Comparison of ENCODE assay signal across 10 cellular contexts in the genomic region with DNA sequence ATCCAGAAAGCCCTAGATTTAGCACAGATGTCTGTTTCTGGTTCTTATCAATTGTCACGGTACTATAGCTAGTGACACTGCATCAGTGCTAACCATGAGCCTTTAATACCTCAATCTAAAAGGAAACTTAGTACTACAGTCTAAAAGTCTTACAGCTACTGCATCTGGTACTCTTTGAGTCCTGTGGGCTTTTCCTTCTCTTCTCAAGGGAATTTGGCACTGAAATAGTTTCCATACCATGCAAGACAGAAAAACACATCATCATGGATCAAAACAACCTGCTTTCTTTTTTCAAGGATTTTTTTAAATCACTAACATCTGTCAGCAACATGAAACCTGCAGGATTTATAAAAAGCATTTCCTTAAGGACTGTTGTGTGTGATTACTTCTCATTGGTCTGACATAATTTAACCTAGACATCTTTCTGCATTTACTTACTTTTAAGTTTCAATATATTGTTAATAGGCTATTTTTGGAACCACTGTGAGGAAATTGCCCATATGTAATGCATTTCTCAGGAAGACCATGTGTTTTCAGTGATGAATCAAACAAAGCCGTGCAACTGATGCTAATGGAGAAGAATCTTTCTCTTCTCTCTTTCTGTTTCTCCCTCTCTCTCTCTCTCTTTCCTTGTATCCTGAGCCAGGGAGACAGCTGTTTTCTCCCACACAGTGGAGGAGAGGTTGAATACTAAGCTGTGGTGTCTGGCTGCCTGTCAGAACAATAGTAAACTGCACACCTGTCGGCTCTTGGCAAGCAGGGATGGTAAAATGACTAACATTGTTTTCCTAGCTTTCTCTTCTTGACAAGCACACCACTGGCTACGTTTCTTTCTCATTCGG.
DNase-seq lines count a peak whose midpoint lies in the region; ATAC-seq, FAIRE-seq and TF ChIP-seq lines count a peak whose summit lies in the region.
"Had no signal": no experiment of that assay in that cellular context is flagged by ENCODE, and none has a peak within 500 bp of the region (broad histone marks: within the 10 kb centered on the region; RNA-seq: fewer than 3 reads in every experiment).

No MANE protein-coding gene starts in this region.

- TF ChIP-seq EP300 in H1 (IDR thresholded peaks at IDR 0.05; ENCODE audit: borderline replicate concordance in 1 of 2, low read depth in 2 of 2, low read length in 2 of 2): no peak

- no peaks in the 10 kb centered on the region for H3K27me3 ChIP-seq in H1 (replicated peaks in 1 of 4; ENCODE audit: control insufficient read depth in 3 of 4, extremely low read depth in 1 of 4, insufficient read depth in 3 of 4, low read length in 3 of 4)
- H3K27me3 ChIP-seq in pancreas: no peaks in the 10 kb centered on the region

- POLR2A ChIA-PET in H1 (lab: Charles Lee; ENCODE audit: partially characterized antibody): no interaction called here

- no peak overlapping the region for H3K23ac ChIP-seq in H1 (ENCODE audit: insufficient read length)

- H3K9me3 ChIP-seq in H1 (ENCODE audit: insufficient read depth in 2 of 2, low read depth in 1 of 2, low read length in 1 of 2) (peaks cover 0 to 9% of the 10 kb centered on the region in 2 experiments; a peak in 2 of 4 replicates), pancreas (no peaks in the 10 kb centered on the region)

- peaks cover 0 to 2% (median 0%) of the 10 kb centered on the region in 4 experiments; a peak in 1 of 7 replicates for H3K4me1 ChIP-seq in H1 (replicated peaks in 1 of 4; ENCODE audit: control insufficient read depth in 3 of 4, insufficient read depth in 4 of 4, low read length in 3 of 4)
- H3K4me1 ChIP-seq in pancreas: peaks cover 4 to 14% (median 14%) of the 10 kb centered on the region in 3 donors

- no peak overlapping the region for H3K27ac ChIP-seq in H1 (ENCODE audit: low read depth, low read length)
- H3K27ac ChIP-seq in pancreas: peak overlapping the region in 1 of 4 donors; percentile 44

- H3K36me3 ChIP-seq in H1 (ENCODE audit: control insufficient read depth in 2 of 4, insufficient read depth in 4 of 4, low read length in 3 of 4): no peaks in the 10 kb centered on the region
- H3K36me3 ChIP-seq in pancreas: no peaks in the 10 kb centered on the region

- no peak overlapping the region for H4K8ac ChIP-seq in H1 (ENCODE audit: extremely low read depth, insufficient read depth, low read length)

- H3K9me3 Mint-ChIP-seq in stimulated activated naive CD8-positive, alpha-beta T cell treated with anti-CD3 and anti-CD28 coated beads, Interleukin-15, amount 100 ng/mL, for 72 hours: peaks cover 0 to 6% of the 10 kb centered on the region in 2 donors

- H2BK20ac ChIP-seq in H1 (ENCODE audit: low read length): no peak overlapping the region

- H3K4ac ChIP-seq in H1 (replicated peaks; ENCODE audit: insufficient read length, low read depth, low read length): no peak overlapping the region

- no peak for TF ChIP-seq POLR2A in H1 (IDR thresholded peaks at IDR 0.05; ENCODE audit: control extremely low read depth in 1 of 2, low read depth in 2 of 2, low read length in 2 of 2)

- peak; percentile 96 to 98 (median 97) for ATAC-seq in pancreas
- no peak for ATAC-seq in stimulated activated naive CD8-positive, alpha-beta T cell treated with anti-CD3 and anti-CD28 coated beads, Interleukin-15, amount 100 ng/mL, for 72 hours
- no peak for ATAC-seq in HG03354 (IDR thresholded peaks at IDR 0.05; ENCODE audit: poor library complexity, severe bottlenecking, unreplicated experiment)

- intact Hi-C loops in pancreas (cut with DNase I): no loop called here

- H3K14ac ChIP-seq in H1 (ENCODE audit: insufficient read length): no peak overlapping the region

- H2BK12ac ChIP-seq in H1 (ENCODE audit: low read depth, low read length): no peak overlapping the region

- H2BK15ac ChIP-seq in H1 (ENCODE audit: low read length): no peak overlapping the region

- 58% methylated on average over 5 of the region's 5 CpGs; no CpG with 5 or more reads in 1 of the 2 experiments for WGBS in H1 (ENCODE audit: extremely low coverage in 1 of 2, insufficient coverage in 1 of 2, insufficient read length in 1 of 2, insufficient replicate concordance in 2 of 2, low coverage in 1 of 2, low lambda C conversion rate in 2 of 2, missing lambda C conversion rate in 1 of 2), 2 experiments
- 10 to 13% methylated on average over 5 of the region's 5 CpGs for WGBS in pancreas, 2 donors

- no peak overlapping the region for H4K5ac ChIP-seq in H1 (ENCODE audit: insufficient read length, low read depth, low read length)

- no peaks in the 10 kb centered on the region for H3K27me3 Mint-ChIP-seq in stimulated activated naive CD8-positive, alpha-beta T cell treated with anti-CD3 and anti-CD28 coated beads, Interleukin-15, amount 100 ng/mL, for 72 hours
- H3K27me3 Mint-ChIP-seq: activated naive CD8-positive, alpha-beta T cell treated with anti-CD3 and anti-CD28 coated beads for 36 hours had no signal

- TF ChIP-seq CTCF in H1 (IDR thresholded peaks at IDR 0.05; ENCODE audit: control extremely low read depth in 1 of 3, insufficient read depth in 1 of 3, low read depth in 1 of 3, low read length in 3 of 3) (no peak), pancreas (IDR thresholded peaks at IDR 0.05) (no peak)

- H2BK5ac ChIP-seq in H1 (ENCODE audit: low read depth, low read length): no peak overlapping the region

- peak overlapping the region; percentile 56 for H4K91ac ChIP-seq in H1 (replicated peaks; ENCODE audit: insufficient read length, low read length)

- H3K9ac ChIP-seq in H1 (replicated peaks in 1 of 4; ENCODE audit: extremely low read depth in 1 of 4, low read depth in 3 of 4, low read length in 3 of 4): peak overlapping the region in 1 of 4 experiments; percentile 13; a peak in 1 of 7 replicates

- no peak overlapping the region for H3K4me3 Mint-ChIP-seq in stimulated activated naive CD8-positive, alpha-beta T cell treated with anti-CD3 and anti-CD28 coated beads, Interleukin-15, amount 100 ng/mL, for 72 hours
- H3K4me3 Mint-ChIP-seq: activated naive CD8-positive, alpha-beta T cell treated with anti-CD3 and anti-CD28 coated beads for 36 hours had no signal

- H3K4me1 Mint-ChIP-seq in stimulated activated naive CD8-positive, alpha-beta T cell treated with anti-CD3 and anti-CD28 coated beads, Interleukin-15, amount 100 ng/mL, for 72 hours: no peaks in the 10 kb centered on the region
- H3K4me1 Mint-ChIP-seq: activated naive CD8-positive, alpha-beta T cell treated with anti-CD3 and anti-CD28 coated beads for 36 hours had no signal

- FAIRE-seq in H1 (lab: Jason Lieb, UNC) (no peak), pancreas (lab: Jason Lieb, UNC) (no peak)
- FAIRE-seq: GM18507 had no signal

- no peaks in the 10 kb centered on the region for H3K79me2 ChIP-seq in H1 (ENCODE audit: control insufficient read depth in 1 of 2, insufficient read depth in 2 of 2, low read length in 2 of 2)

- H4K20me1 ChIP-seq in H1 (replicated peaks in 1 of 2; ENCODE audit: control insufficient read depth in 1 of 2, insufficient read depth in 2 of 2, low read length in 2 of 2): no peaks in the 10 kb centered on the region

- H3K4me2 ChIP-seq in H1 (ENCODE audit: insufficient read depth in 1 of 2, low read depth in 2 of 2, low read length in 2 of 2): no peak overlapping the region

- no peak overlapping the region for H3K27ac Mint-ChIP-seq in stimulated activated naive CD8-positive, alpha-beta T cell treated with anti-CD3 and anti-CD28 coated beads, Interleukin-15, amount 100 ng/mL, for 72 hours
- H3K27ac Mint-ChIP-seq: activated naive CD8-positive, alpha-beta T cell treated with anti-CD3 and anti-CD28 coated beads for 36 hours had no signal

- H3K18ac ChIP-seq in H1 (ENCODE audit: extremely low read depth, low read length): no peak overlapping the region

- no peak overlapping the region for H2AK5ac ChIP-seq in H1 (ENCODE audit: low read depth, low read length)

- peak; percentile 15 for DNase-seq in H4 (ENCODE audit: low spot score)
- DNase-seq in NCI-H524 treated with DMSO at 0.1 percent for 48 hours (lab: John Stamatoyannopoulos, UW): peak; percentile 40
- DNase-seq in H1 (ENCODE audit: low read depth in 1 of 2, low spot score in 2 of 2): no peak
- peak in 4 of 6 donors; percentile 48 to 75 (median 72) for DNase-seq in pancreas
- no peak for DNase-seq in stimulated activated naive CD8-positive, alpha-beta T cell treated with anti-CD3 and anti-CD28 coated beads, Interleukin-15, amount 100 ng/mL, for 72 hours
- no peak for DNase-seq in AML-193 (lab: John Stamatoyannopoulos, UW)
- no peak for DNase-seq in activated CD4-positive, alpha-beta T cell treated with anti-CD3 and anti-CD28 coated beads for 48 hours
- DNase-seq: activated naive CD8-positive, alpha-beta T cell treated with anti-CD3 and anti-CD28 coated beads for 36 hours had no signal

- no peaks in the 10 kb centered on the region for H3K79me1 ChIP-seq in H1 (ENCODE audit: low read depth, low read length)

- H2BK120ac ChIP-seq in H1 (replicated peaks; ENCODE audit: low read depth, low read length): no peak overlapping the region

- CTCF ChIA-PET in H1 (lab: Charles Lee; ENCODE audit: partially characterized antibody): interaction anchor here (0.6 to 1.0 kb wide), 3 partner anchors 15 to 618 kb away, joined by 3 read pairs; no protein-coding TSS in a partner anchor

- no peak for TF ChIP-seq RAD21 in H1 (IDR thresholded peaks at IDR 0.05 in 1 of 2, conservative IDR thresholded peaks at IDR 0.05 in 1 of 2; ENCODE audit: low read depth in 2 of 2, low read length in 2 of 2)

- H2AFZ ChIP-seq in H1 (ENCODE audit: low read length): peak overlapping the region; percentile 95

- H3K4me3 ChIP-seq in H1 (ENCODE audit: extremely low read depth in 1 of 4, insufficient read depth in 2 of 4, low read depth in 3 of 4, low read length in 4 of 4) (no peak overlapping the region), pancreas (peak overlapping the region in 1 of 4 donors; percentile 4)

- no peak overlapping the region for H3K56ac ChIP-seq in H1 (replicated peaks; ENCODE audit: insufficient read length, low read depth, low read length)

- H3K23me2 ChIP-seq in H1 (ENCODE audit: low read depth, low read length): no peaks in the 10 kb centered on the region

TF ChIP-seq in H1, 55 proteins besides CTCF, POLR2A, EP300 and RAD21:
- TF ChIP-seq CHD1 (IDR thresholded peaks at IDR 0.05; ENCODE audit: low read depth, low read length): no peak
- no peak for TF ChIP-seq YY1 (IDR thresholded peaks at IDR 0.05; ENCODE audit: low read depth, low read length)

Comparison
In these comparisons a context has a peak if more than half of its experiments do, and no peak if none do; other contexts are left out.
1. DNase-seq: peak in H4 (single experiment), NCI-H524 treated with DMSO at 0.1 percent for 48 hours (single experiment) and pancreas (4 of 6); none in H1 (0 of 2), stimulated activated naive CD8-positive, alpha-beta T cell treated with anti-CD3 and anti-CD28 coated beads, Interleukin-15, amount 100 ng/mL, for 72 hours (0 of 2), AML-193 (0 of 2) and activated CD4-positive, alpha-beta T cell treated with anti-CD3 and anti-CD28 coated beads for 48 hours (single experiment).
2. ATAC-seq: peak in pancreas (4 of 4); none in stimulated activated naive CD8-positive, alpha-beta T cell treated with anti-CD3 and anti-CD28 coated beads, Interleukin-15, amount 100 ng/mL, for 72 hours (single experiment) and HG03354 (single experiment).